ENCODE assay signal across 14 cellular contexts in the genomic region with DNA sequence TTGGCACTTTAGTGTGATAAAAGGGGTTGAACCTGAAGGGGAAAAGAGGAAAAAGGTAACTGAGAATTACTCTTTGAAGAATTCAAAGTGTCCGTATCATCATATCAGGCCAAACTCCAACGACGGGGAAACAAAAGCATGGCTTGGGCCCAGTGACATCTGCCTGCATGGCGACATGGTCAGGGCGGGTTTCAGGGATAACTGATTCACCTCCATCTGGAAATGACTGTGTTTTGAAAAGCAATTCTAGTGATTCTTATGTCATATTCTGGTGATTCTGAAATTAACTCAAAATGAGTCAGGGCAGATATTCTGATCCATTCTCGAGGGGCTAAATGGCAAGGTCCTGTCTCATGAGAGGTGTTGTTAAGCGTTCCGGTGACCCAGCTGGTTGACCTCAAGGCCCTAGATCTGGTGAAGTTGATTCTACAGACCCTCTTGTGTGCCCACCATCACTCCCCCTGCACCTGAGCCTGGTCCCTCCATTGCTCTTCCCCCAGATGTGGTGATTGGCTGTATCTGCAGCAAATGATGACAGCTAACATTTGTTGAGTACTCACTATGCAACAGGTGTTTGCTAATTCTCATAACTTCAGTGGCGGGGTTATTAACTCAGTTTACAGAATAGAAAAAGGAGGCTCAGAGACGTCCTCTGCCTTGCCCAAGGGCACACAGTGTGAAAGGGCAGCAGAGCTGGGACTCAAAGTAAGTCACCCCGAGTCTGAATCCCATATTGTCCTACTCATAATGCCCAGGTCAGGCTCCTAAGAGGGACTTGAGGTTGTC.
DNase-seq lines count a peak whose midpoint lies in the region; ATAC-seq lines count a peak whose summit lies in the region.
"Had no signal": no experiment of that assay in that cellular context is flagged by ENCODE, and none has a peak within 500 bp of the region (broad histone marks: within the 10 kb centered on the region; RNA-seq: fewer than 3 reads in every experiment).

No MANE protein-coding gene starts in this region.

- ATAC-seq in stimulated activated effector memory CD8-positive, alpha-beta T cell treated with anti-CD3 and anti-CD28 coated beads, Interleukin-12 subunit alpha, Interleukin-12 subunit beta, amount 100 ng/mL, for 72 hours, result peak; percentile 87
- ATAC-seq: GM23338 had no signal

- CTCF ChIA-PET in activated CD4-positive, alpha-beta memory T cell treated with anti-CD3 and anti-CD28 coated beads for 36 hours (lab: Charles Lee), result no interaction called here
- CTCF ChIA-PET in activated CD4-positive, alpha-beta memory T cell treated with anti-CD3 and anti-CD28 coated beads, Interleukin-2, amount 10 ng/mL, durations not matched to agents 7 days and 5 days (lab: Charles Lee), result no interaction called here

- intact Hi-C loops in activated CD4-positive, alpha-beta memory T cell treated with anti-CD3 and anti-CD28 coated beads for 36 hours (cut with micrococcal nuclease), result no loop called here
- intact Hi-C loops in activated T-helper 1 cell treated with anti-CD3 and anti-CD28 coated beads, Interleukin-12 subunit alpha, Interleukin-12 subunit beta, Interleukin-2, Interleukin-4 antibody, amounts not matched to agents 30 ng/mL and 10 ng/mL and 1 ng/mL, durations not matched to agents 14 hours and 24 hours and 36 hours (cut with micrococcal nuclease), result no loop called here

- no peaks in the 10 kb centered on the region for H3K9me3 Mint-ChIP-seq in activated CD4-positive, alpha-beta memory T cell treated with anti-CD3 and anti-CD28 coated beads for 36 hours
- no peaks in the 10 kb centered on the region for H3K9me3 Mint-ChIP-seq in activated CD4-positive, alpha-beta memory T cell treated with anti-CD3 and anti-CD28 coated beads, Interleukin-2, amount 10 ng/mL, durations not matched to agents 7 days and 5 days
- no peaks in the 10 kb centered on the region for H3K9me3 Mint-ChIP-seq in activated T-helper 1 cell treated with anti-CD3 and anti-CD28 coated beads, Interleukin-12 subunit alpha, Interleukin-12 subunit beta, Interleukin-2, Interleukin-4 antibody, amounts not matched to agents 30 ng/mL and 10 ng/mL and 1 ng/mL, durations not matched to agents 14 hours and 24 hours and 36 hours
- H3K9me3 Mint-ChIP-seq in stimulated activated effector memory CD8-positive, alpha-beta T cell treated with anti-CD3 and anti-CD28 coated beads, Interleukin-12 subunit alpha, Interleukin-12 subunit beta, amount 100 ng/mL, for 72 hours, result no peaks in the 10 kb centered on the region
- H3K9me3 Mint-ChIP-seq: CD4-positive, alpha-beta T cell; GM23338 had no signal

- H3K4me1 Mint-ChIP-seq in activated CD4-positive, alpha-beta memory T cell treated with anti-CD3 and anti-CD28 coated beads for 36 hours (ENCODE audit: low read depth), result peaks cover 17% of the 10 kb centered on the region
- H3K4me1 Mint-ChIP-seq in activated CD4-positive, alpha-beta memory T cell treated with anti-CD3 and anti-CD28 coated beads, Interleukin-2, amount 10 ng/mL, durations not matched to agents 7 days and 5 days, result peaks cover 4% of the 10 kb centered on the region
- no peaks in the 10 kb centered on the region for H3K4me1 Mint-ChIP-seq in activated T-helper 1 cell treated with anti-CD3 and anti-CD28 coated beads, Interleukin-12 subunit alpha, Interleukin-12 subunit beta, Interleukin-2, Interleukin-4 antibody, amounts not matched to agents 30 ng/mL and 10 ng/mL and 1 ng/mL, durations not matched to agents 14 hours and 24 hours and 36 hours (ENCODE audit: low read depth)
- peaks cover 32% of the 10 kb centered on the region for H3K4me1 Mint-ChIP-seq in stimulated activated effector memory CD8-positive, alpha-beta T cell treated with anti-CD3 and anti-CD28 coated beads, Interleukin-12 subunit alpha, Interleukin-12 subunit beta, amount 100 ng/mL, for 72 hours
- H3K4me1 Mint-ChIP-seq: B cell had no signal

- DNase-seq in activated CD4-positive, alpha-beta memory T cell treated with anti-CD3 and anti-CD28 coated beads for 36 hours, result peak; percentile 62
- no peak for DNase-seq in activated CD4-positive, alpha-beta memory T cell treated with anti-CD3 and anti-CD28 coated beads, Interleukin-2, amount 10 ng/mL, durations not matched to agents 7 days and 5 days
- DNase-seq in stimulated activated CD4-positive, alpha-beta T cell treated with anti-CD3 and anti-CD28 coated beads, Interleukin-15, amount 100 ng/mL, for 24 hours, result peak; percentile 29
- no peak for DNase-seq in stimulated activated CD4-positive, alpha-beta T cell treated with anti-CD3 and anti-CD28 coated beads, Interleukin-12 subunit alpha, Interleukin-12 subunit beta, amount 100 ng/mL, for 4 hours
- no peak for DNase-seq in activated T-helper 1 cell treated with anti-CD3 and anti-CD28 coated beads, Interleukin-12 subunit alpha, Interleukin-12 subunit beta, Interleukin-2, Interleukin-4 antibody, amounts not matched to agents 30 ng/mL and 10 ng/mL and 1 ng/mL, durations not matched to agents 14 hours and 24 hours and 36 hours (ENCODE audit: low spot score)
- no peak for DNase-seq in stimulated activated effector memory CD8-positive, alpha-beta T cell treated with anti-CD3 and anti-CD28 coated beads, Interleukin-12 subunit alpha, Interleukin-12 subunit beta, amount 100 ng/mL, for 72 hours (ENCODE audit: low spot score in 2 of 2)
- DNase-seq in NCI-H446 treated with DMSO at 0.1 percent for 48 hours (lab: John Stamatoyannopoulos, UW), result no peak
- DNase-seq: C1 segment of cervical spinal cord; CD4-positive, alpha-beta T cell; DMS79 treated with DMSO at 0.1 percent for 48 hours; EL; H7 had no signal

- peak overlapping the region; percentile 19 for H3K27ac Mint-ChIP-seq in activated CD4-positive, alpha-beta memory T cell treated with anti-CD3 and anti-CD28 coated beads for 36 hours
- no peak overlapping the region for H3K27ac Mint-ChIP-seq in activated CD4-positive, alpha-beta memory T cell treated with anti-CD3 and anti-CD28 coated beads, Interleukin-2, amount 10 ng/mL, durations not matched to agents 7 days and 5 days
- peak overlapping the region; percentile 25 for H3K27ac Mint-ChIP-seq in activated T-helper 1 cell treated with anti-CD3 and anti-CD28 coated beads, Interleukin-12 subunit alpha, Interleukin-12 subunit beta, Interleukin-2, Interleukin-4 antibody, amounts not matched to agents 30 ng/mL and 10 ng/mL and 1 ng/mL, durations not matched to agents 14 hours and 24 hours and 36 hours
- peak overlapping the region; percentile 74 for H3K27ac Mint-ChIP-seq in stimulated activated effector memory CD8-positive, alpha-beta T cell treated with anti-CD3 and anti-CD28 coated beads, Interleukin-12 subunit alpha, Interleukin-12 subunit beta, amount 100 ng/mL, for 72 hours
- H3K27ac Mint-ChIP-seq: B cell; CD4-positive, alpha-beta T cell; GM23338 had no signal

- POLR2A ChIA-PET in activated CD4-positive, alpha-beta memory T cell treated with anti-CD3 and anti-CD28 coated beads for 36 hours (lab: Charles Lee), result no interaction called here
- POLR2A ChIA-PET in activated CD4-positive, alpha-beta memory T cell treated with anti-CD3 and anti-CD28 coated beads, Interleukin-2, amount 10 ng/mL, durations not matched to agents 7 days and 5 days (lab: Charles Lee), result no interaction called here

- no peaks in the 10 kb centered on the region for H3K36me3 Mint-ChIP-seq in activated CD4-positive, alpha-beta memory T cell treated with anti-CD3 and anti-CD28 coated beads for 36 hours
- no peaks in the 10 kb centered on the region for H3K36me3 Mint-ChIP-seq in activated CD4-positive, alpha-beta memory T cell treated with anti-CD3 and anti-CD28 coated beads, Interleukin-2, amount 10 ng/mL, durations not matched to agents 7 days and 5 days (ENCODE audit: low read depth)
- H3K36me3 Mint-ChIP-seq in activated T-helper 1 cell treated with anti-CD3 and anti-CD28 coated beads, Interleukin-12 subunit alpha, Interleukin-12 subunit beta, Interleukin-2, Interleukin-4 antibody, amounts not matched to agents 30 ng/mL and 10 ng/mL and 1 ng/mL, durations not matched to agents 14 hours and 24 hours and 36 hours (ENCODE audit: low read depth), result no peaks in the 10 kb centered on the region
- H3K36me3 Mint-ChIP-seq in stimulated activated effector memory CD8-positive, alpha-beta T cell treated with anti-CD3 and anti-CD28 coated beads, Interleukin-12 subunit alpha, Interleukin-12 subunit beta, amount 100 ng/mL, for 72 hours, result no peaks in the 10 kb centered on the region

- no peaks in the 10 kb centered on the region for H3K27me3 Mint-ChIP-seq in activated CD4-positive, alpha-beta memory T cell treated with anti-CD3 and anti-CD28 coated beads for 36 hours
- no peaks in the 10 kb centered on the region for H3K27me3 Mint-ChIP-seq in activated CD4-positive, alpha-beta memory T cell treated with anti-CD3 and anti-CD28 coated beads, Interleukin-2, amount 10 ng/mL, durations not matched to agents 7 days and 5 days
- peaks cover 9% of the 10 kb centered on the region for H3K27me3 Mint-ChIP-seq in activated T-helper 1 cell treated with anti-CD3 and anti-CD28 coated beads, Interleukin-12 subunit alpha, Interleukin-12 subunit beta, Interleukin-2, Interleukin-4 antibody, amounts not matched to agents 30 ng/mL and 10 ng/mL and 1 ng/mL, durations not matched to agents 14 hours and 24 hours and 36 hours (ENCODE audit: insufficient read depth)
- H3K27me3 Mint-ChIP-seq: CD4-positive, alpha-beta T cell had no signal

- no peak overlapping the region for H3K4me3 Mint-ChIP-seq in activated CD4-positive, alpha-beta memory T cell treated with anti-CD3 and anti-CD28 coated beads for 36 hours
- H3K4me3 Mint-ChIP-seq in activated CD4-positive, alpha-beta memory T cell treated with anti-CD3 and anti-CD28 coated beads, Interleukin-2, amount 10 ng/mL, durations not matched to agents 7 days and 5 days, result no peak overlapping the region
- no peak overlapping the region for H3K4me3 Mint-ChIP-seq in activated T-helper 1 cell treated with anti-CD3 and anti-CD28 coated beads, Interleukin-12 subunit alpha, Interleukin-12 subunit beta, Interleukin-2, Interleukin-4 antibody, amounts not matched to agents 30 ng/mL and 10 ng/mL and 1 ng/mL, durations not matched to agents 14 hours and 24 hours and 36 hours
- peak overlapping the region; percentile 8 for H3K4me3 Mint-ChIP-seq in stimulated activated effector memory CD8-positive, alpha-beta T cell treated with anti-CD3 and anti-CD28 coated beads, Interleukin-12 subunit alpha, Interleukin-12 subunit beta, amount 100 ng/mL, for 72 hours
- H3K4me3 Mint-ChIP-seq: B cell; CD4-positive, alpha-beta T cell; GM23338 had no signal

Comparison
In these comparisons a context has a peak if more than half of its experiments do, and no peak if none do; other contexts are left out.
1. DNase-seq: peak in activated CD4-positive, alpha-beta memory T cell treated with anti-CD3 and anti-CD28 coated beads for 36 hours (single experiment) and stimulated activated CD4-positive, alpha-beta T cell treated with anti-CD3 and anti-CD28 coated beads, Interleukin-15, amount 100 ng/mL, for 24 hours (single experiment); none in activated CD4-positive, alpha-beta memory T cell treated with anti-CD3 and anti-CD28 coated beads, Interleukin-2, amount 10 ng/mL, durations not matched to agents 7 days and 5 days (single experiment), stimulated activated CD4-positive, alpha-beta T cell treated with anti-CD3 and anti-CD28 coated beads, Interleukin-12 subunit alpha, Interleukin-12 subunit beta, amount 100 ng/mL, for 4 hours (single experiment), activated T-helper 1 cell treated with anti-CD3 and anti-CD28 coated beads, Interleukin-12 subunit alpha, Interleukin-12 subunit beta, Interleukin-2, Interleukin-4 antibody, amounts not matched to agents 30 ng/mL and 10 ng/mL and 1 ng/mL, durations not matched to agents 14 hours and 24 hours and 36 hours (single experiment), stimulated activated effector memory CD8-positive, alpha-beta T cell treated with anti-CD3 and anti-CD28 coated beads, Interleukin-12 subunit alpha, Interleukin-12 subunit beta, amount 100 ng/mL, for 72 hours (0 of 2) and NCI-H446 treated with DMSO at 0.1 percent for 48 hours (single experiment).